In genomic region chr12:89237763-89238162, GRCh38 we compare ENCODE assay signal across 3 cellular contexts.
A peak's percentile ranks its signal among the peaks of the same experiment; 100 is the strongest.
TF ChIP-seq lines count a peak whose summit lies in the region.

No MANE protein-coding gene starts in this region.

TF ChIP-seq in IMR-90, 13 proteins besides CTCF, POLR2A, EP300 and RAD21:
- TF ChIP-seq MAZ (IDR thresholded peaks at IDR 0.05; ENCODE audit: borderline replicate concordance, low read depth, low read length) (no peak), MAFK (IDR thresholded peaks at IDR 0.05; ENCODE audit: low read depth, low read length) (no peak), CEBPB (IDR thresholded peaks at IDR 0.05; ENCODE audit: low read depth, low read length) (no peak), SMC3 (IDR thresholded peaks at IDR 0.05; ENCODE audit: low read depth, low read length) (no peak), ELK1 (IDR thresholded peaks at IDR 0.05; ENCODE audit: borderline replicate concordance, low read depth, low read length) (no peak), RCOR1 (IDR thresholded peaks at IDR 0.05; ENCODE audit: insufficient replicate concordance, low read length) (no peak), MXI1 (IDR thresholded peaks at IDR 0.05; ENCODE audit: borderline replicate concordance, low read depth, low read length) (no peak), USF2 (IDR thresholded peaks at IDR 0.05; ENCODE audit: low read depth, low read length) (no peak), FOS (IDR thresholded peaks at IDR 0.05; ENCODE audit: low read depth, low read length) (no peak), BHLHE40 (IDR thresholded peaks at IDR 0.05; ENCODE audit: low read depth, low read length) (no peak), RFX5 (IDR thresholded peaks at IDR 0.05; ENCODE audit: low read depth, low read length) (no peak), CHD1 (IDR thresholded peaks at IDR 0.05; ENCODE audit: low read depth, low read length) (no peak)

TF ChIP-seq in K562, 482 proteins besides CTCF, POLR2A, EP300 and RAD21 (continues in another document):
- TF ChIP-seq ZNF75A (CRISPR knock-in tag; IDR thresholded peaks at IDR 0.05) (0 out of 2 replicates have a peak, but pooled peaks have one; percentile 8), ZNF311 (CRISPR knock-in tag; IDR thresholded peaks at IDR 0.05) (0 out of 2 replicates have a peak, but pooled peaks have one; percentile 12), FOS (IDR thresholded peaks at IDR 0.05; ENCODE audit: extremely low read depth, insufficient read length) (no peak), KLF6 (CRISPR knock-in tag; IDR thresholded peaks at IDR 0.05; ENCODE audit: borderline replicate concordance) (0 out of 2 replicates have a peak, but pooled peaks have one; percentile 26), MEIS2 (IDR thresholded peaks at IDR 0.05; ENCODE audit: partially characterized antibody) (peak; percentile 49), DEAF1 (CRISPR knock-in tag; IDR thresholded peaks at IDR 0.05) (peak; percentile 29; the same call in 1 of the 2 replicates), NFRKB (IDR thresholded peaks at IDR 0.05; ENCODE audit: low read depth) (no peak), FOXA3 (CRISPR knock-in tag; conservative IDR thresholded peaks at IDR 0.05 in 1 of 2, IDR thresholded peaks at IDR 0.05 in 1 of 2) (peak in 1 of 2 experiments; percentile 95; a peak in 2 of 4 replicates), PBX2 (CRISPR knock-in tag; IDR thresholded peaks at IDR 0.05; ENCODE audit: low read depth) (no peak), PBX2 (tag; conservative IDR thresholded peaks at IDR 0.05; ENCODE audit: low read depth) (peak; percentile 59), ZNF639 (CRISPR knock-in tag; conservative IDR thresholded peaks at IDR 0.05 in 1 of 2, IDR thresholded peaks at IDR 0.05 in 1 of 2) (peak in 1 of 2 experiments; percentile 26; a peak in 1 of 4 replicates), CBX5 (IDR thresholded peaks at IDR 0.05; ENCODE audit: borderline replicate concordance, low read depth) (no peak), OTX1 (CRISPR knock-in tag; IDR thresholded peaks at IDR 0.05) (0 out of 2 replicates have a peak, but pooled peaks have one; percentile 11), KLF13 (tag; IDR thresholded peaks at IDR 0.05; ENCODE audit: borderline replicate concordance, low read depth) (no peak), HNRNPLL (IDR thresholded peaks at IDR 0.05; ENCODE audit: low read depth, low read length, poor library complexity, severe bottlenecking) (no peak), HINFP (tag; conservative IDR thresholded peaks at IDR 0.05; ENCODE audit: low read depth) (no peak)

TF ChIP-seq in HepG2, 621 proteins besides CTCF, POLR2A, EP300 and RAD21:
- TF ChIP-seq ELK4 (CRISPR knock-in tag; IDR thresholded peaks at IDR 0.05; ENCODE audit: borderline replicate concordance) (no peak), SIX4 (CRISPR knock-in tag; IDR thresholded peaks at IDR 0.05) (no peak), ZNF598 (CRISPR knock-in tag; IDR thresholded peaks at IDR 0.05; ENCODE audit: borderline replicate concordance) (no peak), FOXO4 (CRISPR knock-in tag; conservative IDR thresholded peaks at IDR 0.05) (no peak), MBNL3 (CRISPR knock-in tag; conservative IDR thresholded peaks at IDR 0.05) (no peak), DPF2 (CRISPR knock-in tag; IDR thresholded peaks at IDR 0.05; ENCODE audit: borderline replicate concordance, low read depth) (no peak), ZSCAN31 (CRISPR knock-in tag; IDR thresholded peaks at IDR 0.05; ENCODE audit: low read depth) (no peak), KIAA2018 (CRISPR knock-in tag; IDR thresholded peaks at IDR 0.05; ENCODE audit: borderline replicate concordance) (no peak), ZNF646 (CRISPR knock-in tag; IDR thresholded peaks at IDR 0.05) (no peak), MTF1 (CRISPR knock-in tag; IDR thresholded peaks at IDR 0.05) (no peak), ZBTB44 (CRISPR knock-in tag; IDR thresholded peaks at IDR 0.05) (no peak), MTERF4 (CRISPR knock-in tag; IDR thresholded peaks at IDR 0.05) (no peak), NAIF1 (CRISPR knock-in tag; IDR thresholded peaks at IDR 0.05; ENCODE audit: borderline replicate concordance) (no peak)
